In genomic region chr7:55073051-55073511, GRCh38 we compare ENCODE assay signal across 8 cellular contexts. TPM values are rescaled to one million over a fixed set of nuclear protein-coding genes. Genes with fewer than 3 reads are reported as not detected.
DNase-seq lines count a peak whose midpoint lies in the region; ATAC-seq and TF ChIP-seq lines count a peak whose summit lies in the region.

No MANE protein-coding gene starts in this region.

- no peak overlapping the region for H3K4me3 ChIP-seq in BLaER1 treated with 17β-estradiol and CSF1 and Interleukin-3, amounts not matched to agents 10 nM and 100 nM
- no peak overlapping the region for H3K4me3 ChIP-seq in colonic mucosa
- H3K4me3 ChIP-seq in uterus, result no peak overlapping the region

- H3K36me3 ChIP-seq in BLaER1 treated with 17β-estradiol and CSF1 and Interleukin-3, amounts not matched to agents 10 nM and 100 nM, result no peaks in the 10 kb centered on the region
- H3K36me3 ChIP-seq in colonic mucosa, result no peaks in the 10 kb centered on the region
- no peaks in the 10 kb centered on the region for H3K36me3 ChIP-seq in uterus

- H4K20me1 ChIP-seq in BLaER1 treated with 17β-estradiol and CSF1 and Interleukin-3, amounts not matched to agents 10 nM and 100 nM, result peaks cover 0 to 6% (median 0%) of the 10 kb centered on the region in 11 experiments; a peak in 2 of 22 replicates

- peaks cover 0 to 95% (median 0%) of the 10 kb centered on the region in 11 experiments; a peak in 5 of 22 replicates for H3K27me3 ChIP-seq in BLaER1 treated with 17β-estradiol and CSF1 and Interleukin-3, amounts not matched to agents 10 nM and 100 nM
- no peaks in the 10 kb centered on the region for H3K27me3 ChIP-seq in colonic mucosa
- no peaks in the 10 kb centered on the region for H3K27me3 ChIP-seq in uterus

- intact Hi-C loops in colonic mucosa (cut with DNase I), result no loop called here
- intact Hi-C loops in uterus (cut with DNase I; ENCODE audit: low total_unique reads), result no loop called here

- ATAC-seq in GM19328 (IDR thresholded peaks at IDR 0.05; ENCODE audit: unreplicated experiment) (peak; percentile 61), HG03196 (IDR thresholded peaks at IDR 0.05; ENCODE audit: unreplicated experiment) (peak; percentile 48)

- TF ChIP-seq POLR2A in uterus (IDR thresholded peaks at IDR 0.05), result no peak

- H3K9ac ChIP-seq in BLaER1 treated with 17β-estradiol and CSF1 and Interleukin-3, amounts not matched to agents 10 nM and 100 nM, result no peak overlapping the region
- H3K9ac ChIP-seq in colonic mucosa (ENCODE audit: low read depth in 2 of 2, low read length in 2 of 2), result peak overlapping the region in 1 of 2 donors; percentile 79

- H3K4me1 ChIP-seq in BLaER1 treated with 17β-estradiol and CSF1 and Interleukin-3, amounts not matched to agents 10 nM and 100 nM, result peaks cover 24 to 36% (median 33%) of the 10 kb centered on the region in 10 experiments
- H3K4me1 ChIP-seq in colonic mucosa, result peaks cover 24% of the 10 kb centered on the region
- H3K4me1 ChIP-seq in uterus, result peaks cover 0 to 13% of the 10 kb centered on the region in 2 donors

- TF ChIP-seq CTCF in colonic mucosa (IDR thresholded peaks at IDR 0.05) (no peak), uterus (IDR thresholded peaks at IDR 0.05) (no peak)

- peak overlapping the region in 8 of 11 experiments; percentile 4 to 71 (median 48); a peak in 14 of 22 replicates for H3K4me2 ChIP-seq in BLaER1 treated with 17β-estradiol and CSF1 and Interleukin-3, amounts not matched to agents 10 nM and 100 nM

- H3K9me3 ChIP-seq in BLaER1 treated with 17β-estradiol and CSF1 and Interleukin-3, amounts not matched to agents 10 nM and 100 nM (replicated peaks in 1 of 11), result no peaks in the 10 kb centered on the region
- H3K9me3 ChIP-seq in colonic mucosa (no peaks in the 10 kb centered on the region), uterus (no peaks in the 10 kb centered on the region)

- H3K27ac ChIP-seq in BLaER1 treated with 17β-estradiol and CSF1 and Interleukin-3, amounts not matched to agents 10 nM and 100 nM, result no peak overlapping the region
- H3K27ac ChIP-seq in colonic mucosa (peak overlapping the region; percentile 58), uterus (peak overlapping the region; percentile 47 to 77)

- no peak for DNase-seq in colonic mucosa
- DNase-seq in uterus, result no peak
- DNase-seq in DMS 273 (lab: John Stamatoyannopoulos, UW; ENCODE audit: unreplicated experiment), result no peak
- DNase-seq in NCI-H82 (lab: John Stamatoyannopoulos, UW), result no peak
- DNase-seq in inferior parietal cortex (ENCODE audit: extremely low spot score), result no peak

RNA-seq across cellular contexts. Expression of gene EGFR, which starts 54.3 kb away (rescaled TPM):
- total RNA-seq in colonic mucosa, result 10 to 100 TPM; 57.8 to 63.4 TPM
- total RNA-seq in uterus, result 10 to 100 TPM; 36.4 to 73.6 (median 38.7) TPM

Comparison
In these comparisons a context has a peak if more than half of its experiments do, and no peak if none do; other contexts are left out.
1. H3K27ac ChIP-seq: peak in colonic mucosa (single experiment) and uterus (2 of 2); none in BLaER1 treated with 17β-estradiol and CSF1 and Interleukin-3, amounts not matched to agents 10 nM and 100 nM (0 of 11).